ENCODE assay signal across 23 cellular contexts in genomic region chr7:159146084-159146858, GRCh38. TPM values are rescaled to one million over a fixed set of nuclear protein-coding genes. Genes with fewer than 3 reads are reported as not detected.
"Had no signal": no experiment of that assay in that cellular context is flagged by ENCODE, and none has a peak within 500 bp of the region (broad histone marks: within the 10 kb centered on the region; RNA-seq: fewer than 3 reads in every experiment).

No MANE protein-coding gene starts in this region.

- H3K27me3 ChIP-seq: ovary, right atrium auricular region, uterus had no signal

- H3K36me3 ChIP-seq: left lung, lower lobe of right lung, ovary, right atrium auricular region, right lobe of liver, tibial nerve, uterus had no signal

- FAIRE-seq: islet of Langerhans, kidney had no signal

- H3K4me3 ChIP-seq: right lobe of liver had no signal

- H3K9me3 ChIP-seq: left lung, lower lobe of right lung, ovary, right atrium auricular region, right lobe of liver, tibial nerve, uterus had no signal

- DNase-seq: hippocampal formation; kidney; left colon; left lung; lower lobe of right lung; mammary epithelial cell; mesenchymal stem cell; naive B cell; natural killer cell; right lobe of liver; stimulated activated CD4-positive, alpha-beta T cell treated with anti-CD3 and anti-CD28 coated beads, Interleukin-1b, Interleukin-23, amount 100 ng/mL, for 48 hours; stimulated activated CD4-positive, alpha-beta T cell treated with anti-CD3 and anti-CD28 coated beads, Interleukin-2, amount 100 ng/mL, for 48 hours; stimulated activated CD4-positive, alpha-beta T cell treated with anti-CD3 and anti-CD28 coated beads, Interleukin-4, amount 100 ng/mL, for 4 hours; stimulated activated CD8-positive, alpha-beta memory T cell treated with anti-CD3 and anti-CD28 coated beads, Interleukin-4, amount 100 ng/mL, for 48 hours; stimulated activated naive CD4-positive, alpha-beta T cell treated with Interleukin-2 at 50 U/mL for 16 hours; stimulated activated naive CD8-positive, alpha-beta T cell treated with anti-CD3 and anti-CD28 coated beads, Interleukin-15, amount 100 ng/mL, for 72 hours; substantia nigra had no signal

- H3K27ac ChIP-seq: left lung, lower lobe of right lung, right lobe of liver had no signal

RNA-seq across cellular contexts. Expression of gene VIPR2, which starts 1.6 kb away (rescaled TPM):
- polyA plus RNA-seq: mammary epithelial cell, smooth muscle cell had no signal
